Comparison of ENCODE assay signal across 9 cellular contexts in the genomic region with DNA sequence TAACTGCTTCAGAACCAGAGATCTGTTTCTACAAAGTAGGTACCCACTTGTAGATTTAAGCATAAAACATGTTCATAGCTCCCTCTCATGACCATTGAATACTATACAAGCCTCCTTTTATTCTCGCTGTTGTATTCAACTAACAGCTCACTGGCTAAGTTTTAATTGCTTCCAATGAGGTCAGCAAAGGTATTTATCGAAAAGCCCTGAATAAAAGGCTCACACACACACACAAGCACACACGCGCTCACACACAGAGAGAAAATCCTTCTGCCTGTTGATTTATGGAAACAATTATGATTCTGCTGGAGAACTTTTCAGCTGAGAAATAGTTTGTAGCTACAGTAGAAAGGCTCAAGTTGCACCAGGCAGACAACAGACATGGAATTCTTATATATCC. TPM values are rescaled to one million over a fixed set of nuclear protein-coding genes. Genes with fewer than 3 reads are reported as not detected.
DNase-seq lines count a peak whose midpoint lies in the region; ATAC-seq and TF ChIP-seq lines count a peak whose summit lies in the region.
"Had no signal": no experiment of that assay in that cellular context is flagged by ENCODE, and none has a peak within 500 bp of the region (broad histone marks: within the 10 kb centered on the region; RNA-seq: fewer than 3 reads in every experiment).

A gene with protein sequence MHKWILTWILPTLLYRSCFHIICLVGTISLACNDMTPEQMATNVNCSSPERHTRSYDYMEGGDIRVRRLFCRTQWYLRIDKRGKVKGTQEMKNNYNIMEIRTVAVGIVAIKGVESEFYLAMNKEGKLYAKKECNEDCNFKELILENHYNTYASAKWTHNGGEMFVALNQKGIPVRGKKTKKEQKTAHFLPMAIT (plus strand): TSS at position 222 of the 400 bp plus-strand sequence. CDS start 1,056 bp downstream, outside the sequence.

- no peaks in the 10 kb centered on the region for H3K36me3 Mint-ChIP-seq in activated CD4-positive, alpha-beta T cell treated with anti-CD3 and anti-CD28 coated beads, Interleukin-2, amount 10 ng/mL, durations not matched to agents 7 days and 5 days (ENCODE audit: low read depth)

- ATAC-seq in body of pancreas, result peak; percentile 48
- no peak for ATAC-seq in GM21825 (IDR thresholded peaks at IDR 0.05; ENCODE audit: unreplicated experiment)
- no peak for ATAC-seq in HG03469 (IDR thresholded peaks at IDR 0.05; ENCODE audit: unreplicated experiment)

- no peaks in the 10 kb centered on the region for H3K36me3 ChIP-seq in HUES48 (ENCODE audit: control insufficient read depth, insufficient read depth, low read length)
- no peaks in the 10 kb centered on the region for H3K36me3 ChIP-seq in body of pancreas (replicated peaks in 1 of 2; ENCODE audit: insufficient read depth in 1 of 2, low read depth in 2 of 2)

- no peak for TF ChIP-seq CTCF in body of pancreas (IDR thresholded peaks at IDR 0.05)
- no peak for TF ChIP-seq CTCF in lower leg skin (IDR thresholded peaks at IDR 0.05)

- no peak within 1 kb of the TSS for H3K27ac Mint-ChIP-seq in activated CD4-positive, alpha-beta T cell treated with anti-CD3 and anti-CD28 coated beads, Interleukin-2, amount 10 ng/mL, durations not matched to agents 7 days and 5 days

- no peaks in the 10 kb centered on the region for H3K9me3 Mint-ChIP-seq in activated CD4-positive, alpha-beta T cell treated with anti-CD3 and anti-CD28 coated beads, Interleukin-2, amount 10 ng/mL, durations not matched to agents 7 days and 5 days

- H3K9ac ChIP-seq in HUES48 (ENCODE audit: low read depth, low read length), result no peak within 1 kb of the TSS

- H3K4me1 Mint-ChIP-seq in activated CD4-positive, alpha-beta T cell treated with anti-CD3 and anti-CD28 coated beads, Interleukin-2, amount 10 ng/mL, durations not matched to agents 7 days and 5 days, result peaks cover 4% of the 10 kb centered on the region

- H3K4me3 ChIP-seq in HUES48 (ENCODE audit: low read depth, low read length) (no peak within 1 kb of the TSS), body of pancreas (no peak within 1 kb of the TSS), lower leg skin (ENCODE audit: low read depth, poor library complexity, severe bottlenecking) (peak within 1 kb of the TSS; percentile 23)

- intact Hi-C loops in body of pancreas (cut with DNase I), result loop anchor here (10.0 kb wide), 1 partner anchor 568 kb away; no protein-coding TSS in a partner anchor
- intact Hi-C loops in lower leg skin (cut with DNase I; ENCODE audit: low total_unique reads), result loop anchor here (10.0 kb wide), 1 partner anchor 188 kb away; no protein-coding TSS in a partner anchor

- CTCF ChIA-PET in activated CD4-positive, alpha-beta T cell treated with anti-CD3 and anti-CD28 coated beads, Interleukin-2, amount 10 ng/mL, durations not matched to agents 7 days and 5 days (lab: Charles Lee), result interaction anchor here (3.1 kb wide), 1 partner anchor 187 kb away, joined by 16 read pairs; no protein-coding TSS in a partner anchor

- H3K27ac ChIP-seq in HUES48 (ENCODE audit: low read depth, low read length), result peak within 1 kb of the TSS; percentile 18
- H3K27ac ChIP-seq in body of pancreas, result peak within 1 kb of the TSS in 1 of 4 donors; percentile 25

- WGBS in body of pancreas, 2 donors, result 48 to 54% methylated on average over 4 of the region's 4 CpGs
- 27 to 57% methylated on average over 4 of the region's 4 CpGs for WGBS in lower leg skin, 2 donors

- POLR2A ChIA-PET in activated CD4-positive, alpha-beta T cell treated with anti-CD3 and anti-CD28 coated beads, Interleukin-2, amount 10 ng/mL, durations not matched to agents 7 days and 5 days (lab: Charles Lee), result no interaction called here

- H3K27me3 ChIP-seq in HUES48 (ENCODE audit: control insufficient read depth, insufficient read depth, low read length) (no peaks in the 10 kb centered on the region), body of pancreas (no peaks in the 10 kb centered on the region)

- H3K4me1 ChIP-seq in HUES48 (ENCODE audit: control insufficient read depth, insufficient read depth, low read length), result peaks cover 24% of the 10 kb centered on the region
- no peaks in the 10 kb centered on the region for H3K4me1 ChIP-seq in body of pancreas

- H3K4me3 Mint-ChIP-seq in activated CD4-positive, alpha-beta T cell treated with anti-CD3 and anti-CD28 coated beads, Interleukin-2, amount 10 ng/mL, durations not matched to agents 7 days and 5 days, result no peak within 1 kb of the TSS

- peaks cover 5% of the 10 kb centered on the region for H3K27me3 Mint-ChIP-seq in activated CD4-positive, alpha-beta T cell treated with anti-CD3 and anti-CD28 coated beads, Interleukin-2, amount 10 ng/mL, durations not matched to agents 7 days and 5 days

- peak in 2 of 3 donors; percentile 35 to 46 for TF ChIP-seq POLR2A in body of pancreas (IDR thresholded peaks at IDR 0.05)
- TF ChIP-seq POLR2A in lower leg skin (IDR thresholded peaks at IDR 0.05), result no peak

- no peaks in the 10 kb centered on the region for H3K9me3 ChIP-seq in HUES48 (ENCODE audit: control insufficient read depth, insufficient read depth, low read length)
- no peaks in the 10 kb centered on the region for H3K9me3 ChIP-seq in body of pancreas

- DNase-seq in body of pancreas (no peak), lower leg skin (ENCODE audit: low spot score in 2 of 2) (peak in 1 of 2 donors; percentile 81), superior temporal gyrus (ENCODE audit: extremely low spot score) (peak; percentile 54), NCI-H226 (no peak)
- no peak for DNase-seq in activated CD4-positive, alpha-beta T cell treated with anti-CD3 and anti-CD28 coated beads, Interleukin-2, amount 10 ng/mL, durations not matched to agents 7 days and 5 days
- DNase-seq: activated CD4-positive, alpha-beta T cell treated with anti-CD3 and anti-CD28 coated beads for 4 hours had no signal

RNA-seq across cellular contexts. Expression of the gene that starts here (rescaled TPM):
- total RNA-seq in body of pancreas (10 to 100 TPM in 1 of 2 donors, 1 to 10 TPM in 1; 9.9 to 18.5 TPM), lower leg skin (10 to 100 TPM in 3 of 4 donors, 1 to 10 TPM in 1; 7.3 to 35.6 (median 12.7) TPM)
- total RNA-seq in activated CD4-positive, alpha-beta T cell treated with anti-CD3 and anti-CD28 coated beads, Interleukin-2, amount 10 ng/mL, durations not matched to agents 7 days and 5 days, result not detected

Comparison
In these comparisons a context has a peak if more than half of its experiments do, and no peak if none do; other contexts are left out.
1. RNA of the gene that starts here (total RNA-seq): 9.9 to 18.5 TPM in body of pancreas and 7.3 to 35.6 TPM in lower leg skin; not detected in activated CD4-positive, alpha-beta T cell treated with anti-CD3 and anti-CD28 coated beads, Interleukin-2, amount 10 ng/mL, durations not matched to agents 7 days and 5 days; every median in the first group is over 4 times any median in the second.
2. POLR2A ChIP-seq: peak in body of pancreas (2 of 3); none in lower leg skin (0 of 2).